38 cellular contexts compared by ENCODE assay signal in genomic region chr16:3120435-3120834, GRCh38. TPM values are rescaled to one million over a fixed set of nuclear protein-coding genes. Genes with fewer than 3 reads are reported as not detected.
"Had no signal": no experiment of that assay in that cellular context is flagged by ENCODE, and none has a peak within 500 bp of the region (broad histone marks: within the 10 kb centered on the region; RNA-seq: fewer than 3 reads in every experiment).

No MANE protein-coding gene starts in this region.

- ATAC-seq: activated CD8-positive, alpha-beta T cell treated with anti-CD3 and anti-CD28 coated beads for 36 hours; activated naive CD4-positive, alpha-beta T cell treated with anti-CD3 and anti-CD28 coated beads, Interleukin-2, amount 50 U/mL, for 72 hours; activated T-cell treated with anti-CD3 and anti-CD28 coated beads, Interleukin-2, amount 50 U/mL, for 4 hours; activated T-cell treated with anti-CD3 and anti-CD28 coated beads, Interleukin-2, amount 50 U/mL, for 72 hours; activated T-helper 17 cell treated with anti-CD3 and anti-CD28 coated beads, Interleukin-2, amount 50 U/mL, for 72 hours; body of pancreas had no signal

- H3K27ac ChIP-seq: adrenal gland, body of pancreas, brain microvascular endothelial cell, breast epithelium, VCaP had no signal

- DNase-seq: activated B cell treated with CpG ODN at 0.5 μM for 24 hours; activated CD4-positive, alpha-beta memory T cell treated with anti-CD3 and anti-CD28 coated beads for 36 hours; activated CD4-positive, alpha-beta T cell treated with anti-CD3 and anti-CD28 coated beads for 4 hours; activated CD4-positive, alpha-beta T cell treated with anti-CD3 and anti-CD28 coated beads, Interleukin-2, amount 10 ng/mL, durations not matched to agents 24 days and 14 days; activated CD4-positive, alpha-beta T cell treated with anti-CD3 and anti-CD28 coated beads, Interleukin-2, amount 50 U/mL, for 1 hour; activated CD4-positive, alpha-beta T cell treated with anti-CD3 and anti-CD28 coated beads, Interleukin-2, amount 50 U/mL, for 4 hours; activated CD4-positive, CD25-positive, alpha-beta regulatory T cell treated with anti-CD3 and anti-CD28 coated beads, Interleukin-2, amount 50 U/mL, for 72 hours; activated CD8-positive, alpha-beta memory T cell treated with anti-CD3 and anti-CD28 coated beads, Interleukin-2, amount 50 U/mL, for 4 hours; activated CD8-positive, alpha-beta T cell treated with anti-CD3 and anti-CD28 coated beads for 36 hours; activated effector memory CD4-positive, alpha-beta T cell treated with anti-CD3 and anti-CD28 coated beads, Interleukin-2, amount 50 U/mL, for 16 hours; activated gamma-delta T cell treated with Interleukin-2 at 50 U/mL for 16 hours; activated naive CD4-positive, alpha-beta T cell; activated naive CD4-positive, alpha-beta T cell treated with anti-CD3 and anti-CD28 coated beads for 36 hours; activated naive CD4-positive, alpha-beta T cell treated with anti-CD3 and anti-CD28 coated beads, Interleukin-2, amount 50 U/mL, for 16 hours; activated naive CD8-positive, alpha-beta T cell treated with anti-CD3 and anti-CD28 coated beads for 36 hours; activated T-cell treated with anti-CD3 and anti-CD28 coated beads for 4 hours; activated T-cell treated with anti-CD3 and anti-CD28 coated beads, Interleukin-2, amount 50 U/mL, for 1 hour; activated T-cell treated with anti-CD3 and anti-CD28 coated beads, Interleukin-2, amount 50 U/mL, for 4 hours; activated T-cell treated with anti-CD3 and anti-CD28 coated beads, Interleukin-2, amount 50 U/mL, for 72 hours; adrenal gland; amniotic stem cell; aorta; body of pancreas; brain microvascular endothelial cell; central memory CD4-positive, alpha-beta T cell; T-helper 1 cell; T-helper 2 cell; T-helper 9 cell had no signal

- FAIRE-seq: astrocyte, TTC549 had no signal

- H3K4me1 ChIP-seq: breast epithelium had no signal

- H3K4me3 ChIP-seq: adrenal gland, body of pancreas, breast epithelium had no signal

- H3K27me3 ChIP-seq: adrenal gland, body of pancreas, brain microvascular endothelial cell, breast epithelium had no signal

- H3K9me3 ChIP-seq: adrenal gland, body of pancreas, breast epithelium had no signal

- H3K36me3 ChIP-seq: breast epithelium had no signal

RNA-seq across cellular contexts. Expression of gene ZNF205, which starts 8.0 kb away (rescaled TPM):
- total RNA-seq: activated B cell treated with CpG ODN at 0.5 μM for 24 hours; activated CD8-positive, alpha-beta T cell treated with anti-CD3 and anti-CD28 coated beads for 36 hours; activated T-helper 17 cell treated with anti-CD3 and anti-CD28 coated beads, Interleukin-2, amount 50 U/mL, for 72 hours had no signal

RNA-seq across cellular contexts. Expression of gene ZSCAN10, which starts 21.3 kb away (rescaled TPM):
- total RNA-seq: activated B cell treated with CpG ODN at 0.5 μM for 24 hours; activated CD4-positive, alpha-beta T cell treated with anti-CD3 and anti-CD28 coated beads, Interleukin-2, amount 10 ng/mL, durations not matched to agents 24 days and 14 days; activated CD8-positive, alpha-beta memory T cell treated with anti-CD3 and anti-CD28 coated beads for 36 hours; activated naive CD8-positive, alpha-beta T cell treated with anti-CD3 and anti-CD28 coated beads for 36 hours; activated T-helper 1 cell treated with anti-CD3 and anti-CD28 coated beads, Interleukin-12 subunit alpha, Interleukin-12 subunit beta, Interleukin-2, Interleukin-4 antibody, amounts not matched to agents 30 ng/mL and 10 ng/mL and 1 ng/mL, durations not matched to agents 14 hours and 24 hours and 36 hours; aorta; body of pancreas; breast epithelium; cardiac septum; cerebellum had no signal
- polyA plus RNA-seq: aorta had no signal
